ENCODE assay signal across 27 cellular contexts in the genomic region with DNA sequence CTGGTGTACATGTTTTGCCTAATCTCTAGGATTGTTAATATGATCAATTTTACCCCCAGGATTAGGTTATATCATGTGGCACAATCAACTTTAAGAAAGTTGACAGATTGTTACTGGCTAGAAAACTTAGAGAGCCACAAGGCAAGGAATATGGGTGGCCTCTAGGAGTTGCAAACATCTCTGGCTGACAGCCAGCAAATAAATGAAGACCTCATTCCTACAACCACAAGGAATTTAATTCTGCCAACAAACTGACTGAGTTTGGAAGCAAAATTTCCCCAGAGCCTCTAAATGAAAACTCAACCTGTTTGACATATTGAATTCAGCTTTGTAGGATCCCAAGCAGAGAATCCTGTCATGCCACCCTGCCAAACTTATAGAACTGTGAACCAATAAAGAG.
DNase-seq lines count a peak whose midpoint lies in the region; ATAC-seq and TF ChIP-seq lines count a peak whose summit lies in the region.
"Had no signal": no experiment of that assay in that cellular context is flagged by ENCODE, and none has a peak within 500 bp of the region (broad histone marks: within the 10 kb centered on the region; RNA-seq: fewer than 3 reads in every experiment).

No MANE protein-coding gene starts in this region.

- peak overlapping the region; percentile 14 for H3K27ac Mint-ChIP-seq in activated CD4-positive, alpha-beta memory T cell treated with anti-CD3 and anti-CD28 coated beads for 36 hours
- no peak overlapping the region for H3K27ac Mint-ChIP-seq in activated CD4-positive, alpha-beta memory T cell treated with anti-CD3 and anti-CD28 coated beads, Interleukin-2, amount 10 ng/mL, durations not matched to agents 7 days and 5 days
- H3K27ac Mint-ChIP-seq in stimulated activated memory B cell treated with anti-CD40 and anti-IgM and Interleukin-4, amounts not matched to agents 10 μg/mL and 1 μg/mL and 100 μg/mL, for 72 hours = peak overlapping the region; percentile 98
- H3K27ac Mint-ChIP-seq in neural progenitor cell = no peak overlapping the region
- H3K27ac Mint-ChIP-seq: activated CD8-positive, alpha-beta memory T cell treated with anti-CD3 and anti-CD28 coated beads, Interleukin-2, amount 10 ng/mL, durations not matched to agents 7 days and 5 days; effector memory CD8-positive, alpha-beta T cell had no signal

- H3K4me3 ChIP-seq in cardiac fibroblast (replicated peaks in 1 of 2; ENCODE audit: low read depth in 2 of 2, low read length in 2 of 2) = no peak overlapping the region
- H3K4me3 ChIP-seq in neural progenitor cell = no peak overlapping the region
- no peak overlapping the region for H3K4me3 ChIP-seq in colonic mucosa
- H3K4me3 ChIP-seq: A549, GM12878, HAP-1, upper lobe of right lung had no signal

- no peaks in the 10 kb centered on the region for H3K27me3 Mint-ChIP-seq in activated CD4-positive, alpha-beta memory T cell treated with anti-CD3 and anti-CD28 coated beads for 36 hours
- no peaks in the 10 kb centered on the region for H3K27me3 Mint-ChIP-seq in activated CD4-positive, alpha-beta memory T cell treated with anti-CD3 and anti-CD28 coated beads, Interleukin-2, amount 10 ng/mL, durations not matched to agents 7 days and 5 days
- H3K27me3 Mint-ChIP-seq in stimulated activated memory B cell treated with anti-CD40 and anti-IgM and Interleukin-4, amounts not matched to agents 10 μg/mL and 1 μg/mL and 100 μg/mL, for 72 hours = no peaks in the 10 kb centered on the region
- H3K27me3 Mint-ChIP-seq in neural progenitor cell (ENCODE audit: insufficient read depth, low read depth) = no peaks in the 10 kb centered on the region
- H3K27me3 Mint-ChIP-seq: activated CD8-positive, alpha-beta memory T cell treated with anti-CD3 and anti-CD28 coated beads, Interleukin-2, amount 10 ng/mL, durations not matched to agents 7 days and 5 days; effector memory CD8-positive, alpha-beta T cell; naive B cell had no signal

- H2AFZ ChIP-seq in neural progenitor cell (replicated peaks) = no peak overlapping the region
- H2AFZ ChIP-seq: parathyroid adenoma had no signal

- H3K27me3 ChIP-seq in neural progenitor cell (no peaks in the 10 kb centered on the region), colonic mucosa (no peaks in the 10 kb centered on the region)
- H3K27me3 ChIP-seq: upper lobe of right lung had no signal

- H3K4me1 ChIP-seq in neural progenitor cell (no peaks in the 10 kb centered on the region), colonic mucosa (no peaks in the 10 kb centered on the region)
- H3K4me1 ChIP-seq: HAP-1, parathyroid adenoma, upper lobe of right lung had no signal

- no peak overlapping the region for H3K4me2 ChIP-seq in neural progenitor cell
- H3K4me2 ChIP-seq: A549 had no signal

- no peaks in the 10 kb centered on the region for H3K79me2 ChIP-seq in neural progenitor cell (ENCODE audit: low read depth)
- H3K79me2 ChIP-seq: parathyroid adenoma had no signal

- no peaks in the 10 kb centered on the region for H3K9me3 ChIP-seq in neural progenitor cell (ENCODE audit: low read depth)
- no peaks in the 10 kb centered on the region for H3K9me3 ChIP-seq in colonic mucosa
- H3K9me3 ChIP-seq: A549, HAP-1, upper lobe of right lung had no signal

- POLR2A ChIA-PET in activated CD4-positive, alpha-beta memory T cell treated with anti-CD3 and anti-CD28 coated beads for 36 hours (lab: Charles Lee) = no interaction called here
- POLR2A ChIA-PET in activated CD4-positive, alpha-beta memory T cell treated with anti-CD3 and anti-CD28 coated beads, Interleukin-2, amount 10 ng/mL, durations not matched to agents 7 days and 5 days (lab: Charles Lee) = interaction anchor here (1.1 to 1.3 kb wide), 2 partner anchors 46 to 197 kb away, joined by 3 to 4 read pairs; no protein-coding TSS in a partner anchor

- no peaks in the 10 kb centered on the region for H3K9me3 Mint-ChIP-seq in activated CD4-positive, alpha-beta memory T cell treated with anti-CD3 and anti-CD28 coated beads for 36 hours
- H3K9me3 Mint-ChIP-seq in activated CD4-positive, alpha-beta memory T cell treated with anti-CD3 and anti-CD28 coated beads, Interleukin-2, amount 10 ng/mL, durations not matched to agents 7 days and 5 days = no peaks in the 10 kb centered on the region
- no peaks in the 10 kb centered on the region for H3K9me3 Mint-ChIP-seq in stimulated activated memory B cell treated with anti-CD40 and anti-IgM and Interleukin-4, amounts not matched to agents 10 μg/mL and 1 μg/mL and 100 μg/mL, for 72 hours
- H3K9me3 Mint-ChIP-seq in neural progenitor cell = no peaks in the 10 kb centered on the region
- H3K9me3 Mint-ChIP-seq: effector memory CD8-positive, alpha-beta T cell; naive B cell had no signal

- H3K9ac ChIP-seq in neural progenitor cell (no peak overlapping the region), colonic mucosa (ENCODE audit: low read depth in 2 of 2, low read length in 2 of 2) (no peak overlapping the region)
- H3K9ac ChIP-seq: parathyroid adenoma had no signal

- TF ChIP-seq CTCF in cardiac fibroblast (IDR thresholded peaks at IDR 0.05; ENCODE audit: low read depth, low read length) = no peak
- TF ChIP-seq CTCF in neural progenitor cell (IDR thresholded peaks at IDR 0.05) = no peak
- no peak for TF ChIP-seq CTCF in colonic mucosa (IDR thresholded peaks at IDR 0.05)

- H3K27ac ChIP-seq in neural progenitor cell (no peak overlapping the region), colonic mucosa (no peak overlapping the region)
- H3K27ac ChIP-seq: A549, parathyroid adenoma, upper lobe of right lung had no signal

- no peaks in the 10 kb centered on the region for H3K36me3 Mint-ChIP-seq in activated CD4-positive, alpha-beta memory T cell treated with anti-CD3 and anti-CD28 coated beads for 36 hours
- peaks cover 6% of the 10 kb centered on the region for H3K36me3 Mint-ChIP-seq in activated CD4-positive, alpha-beta memory T cell treated with anti-CD3 and anti-CD28 coated beads, Interleukin-2, amount 10 ng/mL, durations not matched to agents 7 days and 5 days (ENCODE audit: low read depth)
- no peaks in the 10 kb centered on the region for H3K36me3 Mint-ChIP-seq in stimulated activated memory B cell treated with anti-CD40 and anti-IgM and Interleukin-4, amounts not matched to agents 10 μg/mL and 1 μg/mL and 100 μg/mL, for 72 hours
- no peaks in the 10 kb centered on the region for H3K36me3 Mint-ChIP-seq in neural progenitor cell
- H3K36me3 Mint-ChIP-seq: naive B cell had no signal

- H4K20me1 ChIP-seq in neural progenitor cell (ENCODE audit: low read depth) = no peaks in the 10 kb centered on the region

- CTCF ChIA-PET in activated CD4-positive, alpha-beta memory T cell treated with anti-CD3 and anti-CD28 coated beads for 36 hours (lab: Charles Lee) = interaction anchor here (1.1 kb wide), 1 partner anchor 197 kb away, joined by 3 read pairs; the partner anchor contains the start of gene PTGER4
- CTCF ChIA-PET in activated CD4-positive, alpha-beta memory T cell treated with anti-CD3 and anti-CD28 coated beads, Interleukin-2, amount 10 ng/mL, durations not matched to agents 7 days and 5 days (lab: Charles Lee) = no interaction called here

- no peak for DNase-seq in activated CD4-positive, alpha-beta memory T cell treated with anti-CD3 and anti-CD28 coated beads for 36 hours
- DNase-seq in activated CD4-positive, alpha-beta memory T cell treated with anti-CD3 and anti-CD28 coated beads, Interleukin-2, amount 10 ng/mL, durations not matched to agents 7 days and 5 days = no peak
- DNase-seq in NCI-H226 = peak; percentile 55
- peak; percentile 20 to 38 for DNase-seq in cardiac fibroblast (ENCODE audit: low read depth in 2 of 2)
- DNase-seq in neural progenitor cell (ENCODE audit: low spot score) = no peak
- no peak for DNase-seq in colonic mucosa
- DNase-seq: activated CD4-positive, CD25-positive, alpha-beta regulatory T cell; activated CD8-positive, alpha-beta memory T cell treated with anti-CD3 and anti-CD28 coated beads, Interleukin-2, amount 10 ng/mL, durations not matched to agents 7 days and 5 days; activated gamma-delta T cell; C1 segment of cervical spinal cord; cerebellar nuclear complex; effector memory CD8-positive, alpha-beta T cell; foreskin melanocyte; GF-D8; kidney glomerular epithelial cell; mesenchymal stem cell; naive B cell; NCI-H1436 treated with DMSO at 0.1 percent for 48 hours; NCI-H2171 treated with DMSO at 0.1 percent for 48 hours; NCI-H69; upper lobe of right lung had no signal

- intact Hi-C loops in activated CD4-positive, alpha-beta memory T cell treated with anti-CD3 and anti-CD28 coated beads for 36 hours (cut with micrococcal nuclease) = loop anchor here (10.0 kb wide), 1 partner anchor 1279 kb away; no protein-coding TSS in a partner anchor
- intact Hi-C loops in colonic mucosa (cut with DNase I) = no loop called here

- H3K4me1 Mint-ChIP-seq in activated CD4-positive, alpha-beta memory T cell treated with anti-CD3 and anti-CD28 coated beads for 36 hours (ENCODE audit: low read depth) = peaks cover 79% of the 10 kb centered on the region
- H3K4me1 Mint-ChIP-seq in activated CD4-positive, alpha-beta memory T cell treated with anti-CD3 and anti-CD28 coated beads, Interleukin-2, amount 10 ng/mL, durations not matched to agents 7 days and 5 days = peaks cover 76% of the 10 kb centered on the region
- H3K4me1 Mint-ChIP-seq in stimulated activated memory B cell treated with anti-CD40 and anti-IgM and Interleukin-4, amounts not matched to agents 10 μg/mL and 1 μg/mL and 100 μg/mL, for 72 hours = peaks cover 47% of the 10 kb centered on the region
- H3K4me1 Mint-ChIP-seq in neural progenitor cell = no peaks in the 10 kb centered on the region

- H3K4me3 Mint-ChIP-seq in activated CD4-positive, alpha-beta memory T cell treated with anti-CD3 and anti-CD28 coated beads for 36 hours = no peak overlapping the region
- no peak overlapping the region for H3K4me3 Mint-ChIP-seq in activated CD4-positive, alpha-beta memory T cell treated with anti-CD3 and anti-CD28 coated beads, Interleukin-2, amount 10 ng/mL, durations not matched to agents 7 days and 5 days
- no peak overlapping the region for H3K4me3 Mint-ChIP-seq in stimulated activated memory B cell treated with anti-CD40 and anti-IgM and Interleukin-4, amounts not matched to agents 10 μg/mL and 1 μg/mL and 100 μg/mL, for 72 hours
- no peak overlapping the region for H3K4me3 Mint-ChIP-seq in neural progenitor cell
- H3K4me3 Mint-ChIP-seq: activated CD8-positive, alpha-beta memory T cell treated with anti-CD3 and anti-CD28 coated beads, Interleukin-2, amount 10 ng/mL, durations not matched to agents 7 days and 5 days; effector memory CD8-positive, alpha-beta T cell had no signal

- no peak for ATAC-seq in stimulated activated memory B cell treated with anti-CD40 and anti-IgM and Interleukin-4, amounts not matched to agents 10 μg/mL and 1 μg/mL and 100 μg/mL, for 72 hours
- no peak for ATAC-seq in GM21367 (IDR thresholded peaks at IDR 0.05; ENCODE audit: unreplicated experiment)
- ATAC-seq: A549; activated CD8-positive, alpha-beta memory T cell treated with anti-CD3 and anti-CD28 coated beads, Interleukin-2, amount 10 ng/mL, durations not matched to agents 7 days and 5 days; effector memory CD8-positive, alpha-beta T cell; GM12878; upper lobe of right lung had no signal

- H3F3A ChIP-seq in neural progenitor cell (ENCODE audit: low read depth) = no peaks in the 10 kb centered on the region

- H3K36me3 ChIP-seq in neural progenitor cell (no peaks in the 10 kb centered on the region), colonic mucosa (no peaks in the 10 kb centered on the region)
- H3K36me3 ChIP-seq: HAP-1, upper lobe of right lung had no signal

Comparison
In these comparisons a context has a peak if more than half of its experiments do, and no peak if none do; other contexts are left out.
1. H3K27ac Mint-ChIP-seq: peak in activated CD4-positive, alpha-beta memory T cell treated with anti-CD3 and anti-CD28 coated beads for 36 hours (single experiment) and stimulated activated memory B cell treated with anti-CD40 and anti-IgM and Interleukin-4, amounts not matched to agents 10 μg/mL and 1 μg/mL and 100 μg/mL, for 72 hours (single experiment); none in activated CD4-positive, alpha-beta memory T cell treated with anti-CD3 and anti-CD28 coated beads, Interleukin-2, amount 10 ng/mL, durations not matched to agents 7 days and 5 days (single experiment) and neural progenitor cell (single experiment).
2. DNase-seq: peak in NCI-H226 (single experiment) and cardiac fibroblast (2 of 2); none in activated CD4-positive, alpha-beta memory T cell treated with anti-CD3 and anti-CD28 coated beads for 36 hours (single experiment), activated CD4-positive, alpha-beta memory T cell treated with anti-CD3 and anti-CD28 coated beads, Interleukin-2, amount 10 ng/mL, durations not matched to agents 7 days and 5 days (single experiment), neural progenitor cell (single experiment) and colonic mucosa (single experiment).